In the genomic region with DNA sequence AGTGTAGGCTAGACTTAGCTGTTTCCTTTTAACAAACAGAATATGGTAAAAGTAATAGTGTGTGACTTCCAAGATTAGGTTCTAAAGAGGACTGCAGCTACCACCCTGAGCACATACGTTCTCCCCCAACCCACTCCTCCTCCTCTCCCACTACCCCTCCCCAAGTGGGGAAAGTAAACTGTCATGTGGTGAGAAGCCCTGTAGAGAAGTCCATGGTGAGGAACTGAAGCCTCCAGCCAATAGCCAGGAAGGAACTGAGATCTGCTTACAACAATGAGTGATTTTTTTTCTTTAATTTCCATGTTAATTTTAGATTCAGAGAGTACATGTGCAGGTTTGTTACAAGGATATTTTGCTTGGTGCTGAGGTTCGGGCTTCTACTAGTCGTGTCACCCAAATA, we compare ENCODE assay signal across 27 cellular contexts. TPM values are rescaled to one million over a fixed set of nuclear protein-coding genes. Genes with fewer than 3 reads are reported as not detected.
A peak's percentile ranks its signal among the peaks of the same experiment; 100 is the strongest.
DNase-seq lines count a peak whose midpoint lies in the region; ATAC-seq, FAIRE-seq and TF ChIP-seq lines count a peak whose summit lies in the region.
"Had no signal": no experiment of that assay in that cellular context is flagged by ENCODE, and none has a peak within 500 bp of the region (broad histone marks: within the 10 kb centered on the region; RNA-seq: fewer than 3 reads in every experiment).

No MANE protein-coding gene starts in this region.

- H3K79me2 ChIP-seq in GM12878 (ENCODE audit: control insufficient read depth, insufficient read depth, low read length) = no peaks in the 10 kb centered on the region
- no peaks in the 10 kb centered on the region for H3K79me2 ChIP-seq in HepG2 (ENCODE audit: insufficient read depth, low read length)
- H3K79me2 ChIP-seq in PC-9 (ENCODE audit: low read depth) = no peaks in the 10 kb centered on the region

- H3K4me3 ChIP-seq in GM12878 (no peak overlapping the region), HepG2 (replicated peaks in 1 of 3; ENCODE audit: insufficient read depth in 1 of 3, low read depth in 2 of 3, low read length in 3 of 3) (no peak overlapping the region), PC-9 (no peak overlapping the region)
- H3K4me3 ChIP-seq: A549; BLaER1 treated with 17β-estradiol and CSF1 and Interleukin-3, amounts not matched to agents 10 nM and 100 nM had no signal

- H3K9me3 ChIP-seq in GM12878 (replicated peaks; ENCODE audit: control insufficient read depth, insufficient read depth, low read length) = no peaks in the 10 kb centered on the region; the same call in 2 of the 3 replicates
- no peaks in the 10 kb centered on the region for H3K9me3 ChIP-seq in HepG2 (ENCODE audit: low read length)
- H3K9me3 ChIP-seq in PC-9 (ENCODE audit: insufficient read depth, low read depth) = no peaks in the 10 kb centered on the region
- H3K9me3 ChIP-seq: A549; BLaER1 treated with 17β-estradiol and CSF1 and Interleukin-3, amounts not matched to agents 10 nM and 100 nM had no signal

- no peak for FAIRE-seq in GM12878 (lab: Jason Lieb, UNC)
- no peak for FAIRE-seq in HepG2 (lab: Jason Lieb, UNC)
- FAIRE-seq: A549, GM12891, GM19239 had no signal

- H3K36me3 ChIP-seq in GM12878 (ENCODE audit: control insufficient read depth in 2 of 2, insufficient read depth in 2 of 2, low read length in 1 of 2) (no peaks in the 10 kb centered on the region), HepG2 (replicated peaks in 1 of 2; ENCODE audit: control insufficient read depth in 1 of 2, insufficient read depth in 2 of 2, low read length in 2 of 2) (no peaks in the 10 kb centered on the region), PC-9 (ENCODE audit: low read depth) (no peaks in the 10 kb centered on the region)
- H3K36me3 ChIP-seq: BLaER1 treated with 17β-estradiol and CSF1 and Interleukin-3, amounts not matched to agents 10 nM and 100 nM had no signal

- H4K20me1 ChIP-seq in GM12878 (ENCODE audit: control insufficient read depth, insufficient read depth) (no peaks in the 10 kb centered on the region), HepG2 (ENCODE audit: insufficient read depth, low read length) (no peaks in the 10 kb centered on the region), PC-9 (ENCODE audit: insufficient read depth) (no peaks in the 10 kb centered on the region)
- H4K20me1 ChIP-seq: BLaER1 treated with 17β-estradiol and CSF1 and Interleukin-3, amounts not matched to agents 10 nM and 100 nM had no signal

- H3K9ac ChIP-seq in GM12878 (ENCODE audit: control insufficient read depth, insufficient read depth, low read length) (no peak overlapping the region), HepG2 (ENCODE audit: insufficient read depth, low read depth, low read length) (no peak overlapping the region)
- H3K9ac ChIP-seq: BLaER1 treated with 17β-estradiol and CSF1 and Interleukin-3, amounts not matched to agents 10 nM and 100 nM had no signal

- CTCF ChIA-PET in GM12878 (lab: Yijun Ruan, JAX) = no interaction called here
- CTCF ChIA-PET in HepG2 (lab: Yijun Ruan, JAX; ENCODE audit: low intra/inter-chr PET ratio, low total read pairs) = no interaction called here
- CTCF ChIA-PET in PC-9 (lab: Charles Lee) = no interaction called here

- TF ChIP-seq EP300 in GM12878 (IDR thresholded peaks at IDR 0.05; ENCODE audit: borderline replicate concordance in 1 of 2, control insufficient read depth in 1 of 2, low read depth in 2 of 2, low read length in 2 of 2) (no peak), HepG2 (IDR thresholded peaks at IDR 0.05; ENCODE audit: low read depth in 2 of 2, low read length in 2 of 2) (no peak), HepG2 (CRISPR knock-in tag; IDR thresholded peaks at IDR 0.05; ENCODE audit: borderline replicate concordance) (no peak)

- no peak for TF ChIP-seq RAD21 in GM12878 (IDR thresholded peaks at IDR 0.05; ENCODE audit: insufficient read depth, low read depth, low read length)
- no peak for TF ChIP-seq RAD21 in HepG2 (CRISPR knock-in tag; IDR thresholded peaks at IDR 0.05)

- SMC1A ChIA-PET in GM12878 (lab: Charles Lee; ENCODE audit: uncharacterized antibody, unreplicated experiment) = interaction anchor here (0.7 kb wide), 1 partner anchor 55 kb away, joined by 3 read pairs; no protein-coding TSS in a partner anchor

- DNase-seq in CD1c-positive myeloid dendritic cell (ENCODE audit: extremely low spot score) (peak; percentile 60), MV-4-11 (lab: John Stamatoyannopoulos, UW) (peak; percentile 43), GM12878 (ENCODE audit: low read depth, low spot score) (no peak), HepG2 (ENCODE audit: low spot score) (no peak), PC-9 (no peak), T-helper 1 cell (no peak)
- DNase-seq in naive thymus-derived CD8-positive, alpha-beta T cell = no peak
- DNase-seq: AML-193; CD4-positive, alpha-beta memory T cell; CD4-positive, CD25-positive, alpha-beta regulatory T cell; CD8-positive, alpha-beta memory T cell; COR-L47; DMS 273 treated with DMSO at 0.1 percent for 48 hours; DMS153; DMS53; DMS79; DND-41; EL; GDM1 had no signal

- H3K27me3 ChIP-seq in GM12878 (replicated peaks in 1 of 2; ENCODE audit: control insufficient read depth in 2 of 2, insufficient read depth in 2 of 2, low read length in 1 of 2) (no peaks in the 10 kb centered on the region), HepG2 (ENCODE audit: control insufficient read depth in 1 of 2, insufficient read depth in 2 of 2, low read length in 2 of 2) (peaks cover 5 to 43% of the 10 kb centered on the region in 2 experiments; a peak in 4 of 5 replicates), PC-9 (ENCODE audit: insufficient read depth, low read depth) (no peaks in the 10 kb centered on the region)
- H3K27me3 ChIP-seq: BLaER1 treated with 17β-estradiol and CSF1 and Interleukin-3, amounts not matched to agents 10 nM and 100 nM had no signal

- no peak for TF ChIP-seq POLR2A in GM12878 (IDR thresholded peaks at IDR 0.05; ENCODE audit: low read depth, low read length)
- TF ChIP-seq POLR2A in HepG2 (IDR thresholded peaks at IDR 0.05; ENCODE audit: insufficient read depth in 1 of 2, low read depth in 2 of 2, low read length in 2 of 2) = no peak

- no peaks in the 10 kb centered on the region for H3K9me2 ChIP-seq in PC-9 (ENCODE audit: insufficient read depth)

- peaks cover 4 to 9% (median 6%) of the 10 kb centered on the region in 4 donors for H3K4me1 Mint-ChIP-seq in naive thymus-derived CD8-positive, alpha-beta T cell
- H3K4me1 Mint-ChIP-seq: B cell; CD4-positive, CD25-positive, alpha-beta regulatory T cell had no signal

- H2AFZ ChIP-seq in GM12878 (ENCODE audit: control insufficient read depth, low read depth, low read length) (no peak overlapping the region), HepG2 (ENCODE audit: low read length) (no peak overlapping the region), PC-9 (no peak overlapping the region)

- H3K4me2 ChIP-seq in GM12878 (ENCODE audit: control insufficient read depth, insufficient read depth) (no peak overlapping the region), HepG2 (ENCODE audit: low read depth, low read length) (no peak overlapping the region), PC-9 (no peak overlapping the region)
- H3K4me2 ChIP-seq: A549 had no signal

- no peaks in the 10 kb centered on the region for H3K27me3 Mint-ChIP-seq in naive thymus-derived CD8-positive, alpha-beta T cell

- no peak overlapping the region for H3K27ac Mint-ChIP-seq in naive thymus-derived CD8-positive, alpha-beta T cell
- H3K27ac Mint-ChIP-seq: B cell; CD4-positive, CD25-positive, alpha-beta regulatory T cell; CD8-positive, alpha-beta memory T cell had no signal

- BruUV-seq in GM12878 (replicated peaks; lab: Mats Ljungman, UMichigan) (no TSS peak), HepG2 (replicated peaks; lab: Mats Ljungman, UMichigan) (no TSS peak), PC-9 (replicated peaks; lab: Mats Ljungman, UMichigan) (no TSS peak)

- RAD21 ChIA-PET in GM12878 (lab: Charles Lee; ENCODE audit: unreplicated experiment) = no interaction called here

- 78% methylated on average over 3 of the region's 3 CpGs for WGBS in GM12878 (ENCODE audit: insufficient coverage, insufficient replicate concordance, low lambda C conversion rate, missing lambda C conversion rate)
- WGBS in HepG2 (ENCODE audit: low lambda C conversion rate) = 32% methylated on average over 3 of the region's 3 CpGs

- in situ Hi-C loops in GM12878 (cut with MboI) (no loop called here), HepG2 (cut with HindIII; ENCODE audit: extremely low pct_ligation_motif_present, low pct_unique_long_range_greater_than_20kb) (no loop called here)

- POLR2A ChIA-PET in GM12878 (lab: Charles Lee) (no interaction called here), HepG2 (lab: Yijun Ruan, JAX) (no interaction called here), PC-9 (lab: Charles Lee; ENCODE audit: unreplicated experiment) (no interaction called here)
- POLR2A ChIA-PET in naive thymus-derived CD8-positive, alpha-beta T cell (lab: Charles Lee) = no interaction called here

- no peaks in the 10 kb centered on the region for H3F3A ChIP-seq in PC-9 (ENCODE audit: insufficient read depth, low read depth)

- ATAC-seq in GM12878 (no peak), HepG2 (no peak), GM18870 (IDR thresholded peaks at IDR 0.05; ENCODE audit: unreplicated experiment) (no peak)
- no peak for ATAC-seq in naive thymus-derived CD8-positive, alpha-beta T cell
- ATAC-seq: A549 had no signal

- TF ChIP-seq CTCF in GM12878 (IDR thresholded peaks at IDR 0.05 in 2 of 3, conservative IDR thresholded peaks at IDR 0.05 in 1 of 3; ENCODE audit: control insufficient read depth in 2 of 3, extremely low read depth in 1 of 3, insufficient read depth in 1 of 3, low read depth in 3 of 3, low read length in 3 of 3) = no peak
- TF ChIP-seq CTCF in HepG2 (CRISPR knock-in tag; IDR thresholded peaks at IDR 0.05) = no peak
- no peak for TF ChIP-seq CTCF in PC-9 (conservative IDR thresholded peaks at IDR 0.05)

- H3K4me3 Mint-ChIP-seq in naive thymus-derived CD8-positive, alpha-beta T cell = no peak overlapping the region
- H3K4me3 Mint-ChIP-seq: B cell; CD4-positive, alpha-beta memory T cell; CD4-positive, CD25-positive, alpha-beta regulatory T cell; CD8-positive, alpha-beta memory T cell had no signal

- H3K9me3 Mint-ChIP-seq in naive thymus-derived CD8-positive, alpha-beta T cell = peaks cover 0 to 2% (median 0%) of the 10 kb centered on the region in 9 donors
- H3K9me3 Mint-ChIP-seq: CD4-positive, alpha-beta memory T cell had no signal

- H3K27ac ChIP-seq in GM12878 (ENCODE audit: control insufficient read depth, insufficient read depth) = no peak overlapping the region
- no peak overlapping the region for H3K27ac ChIP-seq in HepG2 (ENCODE audit: extremely low read length, insufficient read depth, low read length)
- H3K27ac ChIP-seq in PC-9 = no peak overlapping the region
- H3K27ac ChIP-seq: 22Rv1; A549; BLaER1 treated with 17β-estradiol and CSF1 and Interleukin-3, amounts not matched to agents 10 nM and 100 nM; C4-2B had no signal

- H3K4me1 ChIP-seq in GM12878 (ENCODE audit: control insufficient read depth, insufficient read depth, low read length) = peaks cover 16% of the 10 kb centered on the region
- peaks cover 15% of the 10 kb centered on the region; the same call in 1 of the 2 replicates for H3K4me1 ChIP-seq in HepG2 (ENCODE audit: insufficient read depth, low read length)
- no peaks in the 10 kb centered on the region for H3K4me1 ChIP-seq in PC-9 (replicated peaks; ENCODE audit: insufficient read depth)
- H3K4me1 ChIP-seq: A549 had no signal

- peaks cover 3 to 4% (median 4%) of the 10 kb centered on the region in 3 donors for H3K36me3 Mint-ChIP-seq in naive thymus-derived CD8-positive, alpha-beta T cell
- H3K36me3 Mint-ChIP-seq: CD4-positive, CD25-positive, alpha-beta regulatory T cell had no signal

- intact Hi-C loops in GM12878 (cut with micrococcal nuclease; ENCODE audit: unreplicated experiment) = no loop called here
- intact Hi-C loops in HepG2 (cut with micrococcal nuclease; ENCODE audit: unreplicated experiment) = no loop called here
- intact Hi-C loops in PC-9 (cut with micrococcal nuclease; ENCODE audit: unreplicated experiment) = no loop called here

RNA-seq across cellular contexts. Expression of gene EGLN3, which starts 57.0 kb away (rescaled TPM):
- total RNA-seq in GM12878 (2013; cell fraction: nucleolus; rRNA removed) = 20.3 and 22.4 TPM in 2 replicates
- 2.1 and 2.7 TPM in 2 replicates for total RNA-seq in GM12878 (2014; rRNA removed)
- 1.6 and 2.4 TPM in 2 replicates for total RNA-seq in GM12878 (2014; rRNA removed; fragmentation: Illumina TruSeq; extraction: Trizol)
- total RNA-seq in GM12878 (2021) = 1.7 and 3.0 TPM in 2 replicates
- 28.3 TPM for polyA plus RNA-seq in GM12878 (2011; ENCODE audit: low read depth)
- polyA plus RNA-seq in GM12878 (2011; rRNA removed) = 8.1 and 10.7 TPM in 2 replicates
- 3.8 and 5.6 TPM in 2 replicates for polyA plus RNA-seq in GM12878 (2011; cell fraction: cytosol; rRNA removed)
- polyA plus RNA-seq in GM12878 (2011; cell fraction: nucleus; rRNA removed) = 5.5 and 9.4 TPM in 2 replicates
- polyA plus RNA-seq in GM12878 (2012) = 9.3 and 15.9 TPM in 2 replicates
- 1.8 and 2.5 TPM in 2 replicates for polyA plus RNA-seq in GM12878 (2014; fragmentation: Illumina TruSeq; extraction: Trizol)
- polyA plus RNA-seq in GM12878 (2014; fragmentation: Nextera tagmentation; extraction: Ambion mirVana) = 1 to 10 TPM; 1.4 to 2.1 TPM
- polyA plus RNA-seq in GM12878 (2014; rRNA removed) = 0.71 and 2.0 TPM in 2 replicates
- under 1 TPM; 0.42 to 0.84 TPM for polyA plus RNA-seq in GM12878 (2016; fragmentation: Nextera tagmentation; extraction: Ambion mirVana)
- polyA minus RNA-seq in GM12878 (2011; rRNA and poly(A)+ RNA removed) = 6.3 and 8.6 TPM in 2 replicates
- polyA minus RNA-seq in GM12878 (2011; cell fraction: cytosol; rRNA and poly(A)+ RNA removed) = 2.7 and 3.3 TPM in 2 replicates
- 4.4 and 7.5 TPM in 2 replicates for polyA minus RNA-seq in GM12878 (2011; cell fraction: nucleus; rRNA and poly(A)+ RNA removed)
- total RNA-seq in HepG2 (2016; rRNA removed; fragmentation: Illumina TruSeq; extraction: Trizol) = 0.18 TPM in 2 replicates
- total RNA-seq in HepG2 (2016; cell fraction: cytosol; rRNA removed; fragmentation: Illumina TruSeq; extraction: Trizol; ENCODE audit: low read depth) = not detected in 2 replicates
- total RNA-seq in HepG2 (2016; cell fraction: insoluble cytoplasmic fraction; rRNA removed; fragmentation: Illumina TruSeq; extraction: Trizol) = 0.13 and 0.39 TPM in 2 replicates
- 0.07 and 0.12 TPM in 2 replicates for total RNA-seq in HepG2 (2016; cell fraction: membrane; rRNA removed; fragmentation: Illumina TruSeq; extraction: Trizol)
- not detected in 2 replicates for total RNA-seq in HepG2 (2016; cell fraction: nucleus; rRNA removed; fragmentation: Illumina TruSeq; extraction: Trizol)
- 27.3 and 30.1 TPM in 2 replicates for polyA plus RNA-seq in HepG2 (2011; rRNA removed)
- polyA plus RNA-seq in HepG2 (2011; cell fraction: cytosol; rRNA removed) = 13.7 and 27.8 TPM in 2 replicates
- 14.1 and 18.4 TPM in 2 replicates for polyA plus RNA-seq in HepG2 (2011; cell fraction: nucleus; rRNA removed)
- polyA plus RNA-seq in HepG2 (2012) = 89.8 and 101 TPM in 2 replicates
- not detected in 2 replicates for polyA plus RNA-seq in HepG2 (2016; cell fraction: cytosol; fragmentation: Illumina TruSeq; extraction: Trizol; ENCODE audit: low read depth)
- 0.11 and 0.19 TPM in 2 replicates for polyA plus RNA-seq in HepG2 (2016; cell fraction: insoluble cytoplasmic fraction; fragmentation: Illumina TruSeq; extraction: Trizol; ENCODE audit: low read depth)
- 0.17 TPM in 1 of 2 replicates, not detected in the other for polyA plus RNA-seq in HepG2 (2016; cell fraction: membrane; fragmentation: Illumina TruSeq; extraction: Trizol; ENCODE audit: low read depth)
- not detected in 2 replicates for polyA plus RNA-seq in HepG2 (2016; cell fraction: nucleus; fragmentation: Illumina TruSeq; extraction: Trizol; ENCODE audit: insufficient read depth, low read depth)
- polyA minus RNA-seq in HepG2 (2011; rRNA and poly(A)+ RNA removed; ENCODE audit: low replicate concordance) = 8.9 and 29.0 TPM in 2 replicates
- polyA minus RNA-seq in HepG2 (2011; cell fraction: cytosol; rRNA and poly(A)+ RNA removed) = 24.4 and 43.2 TPM in 2 replicates
- polyA minus RNA-seq in HepG2 (2011; cell fraction: nucleus; rRNA and poly(A)+ RNA removed) = 23.8 and 49.0 TPM in 2 replicates
- 22.6 and 23.6 TPM in 2 replicates for total RNA-seq in PC-9 (2021)
- 1 to 10 TPM; 2.5 to 2.6 TPM for total RNA-seq in naive thymus-derived CD8-positive, alpha-beta T cell
- polyA plus RNA-seq in naive thymus-derived CD8-positive, alpha-beta T cell = 1 to 10 TPM in 2 of 3 donors, under 1 TPM in 1; 0.38 to 1.9 (median 1.3) TPM

Comparison
In these comparisons a context has a peak if more than half of its experiments do, and no peak if none do; other contexts are left out.
1. DNase-seq: peak in CD1c-positive myeloid dendritic cell (single experiment) and MV-4-11 (single experiment); none in GM12878 (single experiment), HepG2 (single experiment), PC-9 (0 of 2), T-helper 1 cell (0 of 5) and naive thymus-derived CD8-positive, alpha-beta T cell (0 of 10).